Comparison of ENCODE assay signal across 21 cellular contexts in the genomic region with DNA sequence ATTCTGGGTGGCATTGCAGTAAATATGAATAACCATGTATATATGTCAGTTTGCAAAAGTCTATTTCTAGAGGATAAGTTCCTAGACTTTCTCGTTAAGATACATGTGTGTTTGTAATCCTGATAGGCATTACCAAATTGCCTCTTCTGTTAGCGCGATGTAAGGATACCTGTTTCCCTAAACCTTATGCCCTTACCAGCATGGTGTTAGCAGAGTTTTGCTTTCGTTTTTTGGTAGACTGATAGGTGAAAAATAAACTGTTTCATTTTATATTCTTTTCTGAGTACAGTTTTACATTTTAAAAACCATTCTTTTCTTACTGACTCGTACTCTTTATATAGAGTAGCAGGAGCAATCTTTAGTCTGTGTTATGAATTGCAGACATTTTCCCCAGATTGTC.
"Had no signal": no experiment of that assay in that cellular context is flagged by ENCODE, and none has a peak within 500 bp of the region (broad histone marks: within the 10 kb centered on the region; RNA-seq: fewer than 3 reads in every experiment).

No MANE protein-coding gene starts in this region.

- H3K27ac Mint-ChIP-seq: nephron progenitor cell; stimulated activated memory B cell treated with anti-CD40 and anti-IgM and Interleukin-4, amounts not matched to agents 10 μg/mL and 1 μg/mL and 100 μg/mL, for 72 hours; stimulated activated naive CD8-positive, alpha-beta T cell treated with anti-CD3 and anti-CD28 coated beads, Interleukin-15, Interleukin-2, amounts not matched to agents 100 ng/mL and 50 ng/mL, for 24 hours had no signal

- H3K27me3 ChIP-seq: colonic mucosa, esophagus squamous epithelium, gastroesophageal sphincter, hepatocyte, right lobe of liver, testis, tibial nerve had no signal

- DNase-seq: dermis blood vessel endothelial cell; esophagus squamous epithelium; foreskin fibroblast; kidney; left cardiac atrium; left ventricle myocardium superior; mesenchymal stem cell; naive B cell; nephron progenitor cell; right lobe of liver; stimulated activated CD4-positive, alpha-beta T cell treated with anti-CD3 and anti-CD28 coated beads, Interleukin-4, amount 100 ng/mL, for 24 hours; testis had no signal

- H3K4me3 ChIP-seq: colonic mucosa, esophagus squamous epithelium, gastroesophageal sphincter, hepatocyte, lung, prostate gland, right lobe of liver, testis, tibial nerve had no signal

- FAIRE-seq: kidney had no signal

- H3K4me2 ChIP-seq: hepatocyte had no signal

- H3K36me3 ChIP-seq: colonic mucosa, esophagus squamous epithelium, gastroesophageal sphincter, prostate gland, right lobe of liver had no signal

- H3K27me3 Mint-ChIP-seq: naive B cell; stimulated activated memory B cell treated with anti-CD40 and anti-IgM and Interleukin-4, amounts not matched to agents 10 μg/mL and 1 μg/mL and 100 μg/mL, for 72 hours; stimulated activated naive CD8-positive, alpha-beta T cell treated with anti-CD3 and anti-CD28 coated beads, Interleukin-15, Interleukin-2, amounts not matched to agents 100 ng/mL and 50 ng/mL, for 24 hours had no signal

- H3K4me1 ChIP-seq: prostate gland, testis had no signal

- H3K27ac ChIP-seq: colonic mucosa, esophagus squamous epithelium, gastroesophageal sphincter, hepatocyte, parathyroid adenoma, right lobe of liver, testis, tibial nerve had no signal

- H3K4me3 Mint-ChIP-seq: nephron progenitor cell; stimulated activated memory B cell treated with anti-CD40 and anti-IgM and Interleukin-4, amounts not matched to agents 10 μg/mL and 1 μg/mL and 100 μg/mL, for 72 hours; stimulated activated naive CD8-positive, alpha-beta T cell treated with anti-CD3 and anti-CD28 coated beads, Interleukin-15, Interleukin-2, amounts not matched to agents 100 ng/mL and 50 ng/mL, for 24 hours had no signal

- H3K9ac ChIP-seq: parathyroid adenoma had no signal

- ATAC-seq: gastroesophageal sphincter; left cardiac atrium; left ventricle myocardium superior; stimulated activated memory B cell treated with anti-CD40 and anti-IgM and Interleukin-4, amounts not matched to agents 10 μg/mL and 1 μg/mL and 100 μg/mL, for 72 hours had no signal

- H3K9me3 ChIP-seq: colonic mucosa, prostate gland, right lobe of liver, testis had no signal
